26 cellular contexts compared by ENCODE assay signal in genomic region chr10:85597006-85597405, GRCh38.
"Had no signal": no experiment of that assay in that cellular context is flagged by ENCODE, and none has a peak within 500 bp of the region (broad histone marks: within the 10 kb centered on the region; RNA-seq: fewer than 3 reads in every experiment).

No MANE protein-coding gene starts in this region.

- H3K27ac Mint-ChIP-seq: nephron; stimulated activated naive B cell treated with anti-CD40 and anti-IgM and Interleukin-4, amounts not matched to agents 10 μg/mL and 1 μg/mL and 100 μg/mL, for 72 hours; stimulated activated naive CD8-positive, alpha-beta T cell treated with anti-CD3 and anti-CD28 coated beads, Interleukin-15, Interleukin-2, amounts not matched to agents 100 ng/mL and 50 ng/mL, for 24 hours had no signal

- ATAC-seq: foreskin keratinocyte; gastroesophageal sphincter; heart left ventricle; left cardiac atrium; left lung; naive thymus-derived CD4-positive, alpha-beta T cell; pancreas; right lobe of liver; stimulated activated naive B cell treated with anti-CD40 and anti-IgM and Interleukin-4, amounts not matched to agents 10 μg/mL and 1 μg/mL and 100 μg/mL, for 72 hours had no signal

- H3K4me3 ChIP-seq: dorsolateral prefrontal cortex, gastroesophageal sphincter, heart left ventricle, left lung, pancreas, right lobe of liver, thoracic aorta, tibial nerve, upper lobe of left lung had no signal

- H3K27ac ChIP-seq: epithelial cell of prostate, foreskin keratinocyte, gastroesophageal sphincter, heart left ventricle, left lung, pancreas, right lobe of liver, thoracic aorta, tibial nerve, upper lobe of left lung had no signal

- DNase-seq: dorsolateral prefrontal cortex; effector CD4-positive, alpha-beta T cell; foreskin keratinocyte; heart left ventricle; hippocampal formation; left cardiac atrium; left lung; mammary epithelial cell; mesendoderm; midbrain; naive thymus-derived CD4-positive, alpha-beta T cell; occipital lobe; pancreas; retina; right lobe of liver; small intestine; stimulated activated CD4-positive, alpha-beta T cell treated with anti-CD3 and anti-CD28 coated beads, Interleukin-15, amount 100 ng/mL, for 24 hours; stimulated activated CD4-positive, alpha-beta T cell treated with anti-CD3 and anti-CD28 coated beads, Interleukin-2, amount 100 ng/mL, for 48 hours; stimulated activated naive B cell treated with anti-CD40 and anti-IgM and Interleukin-4, amounts not matched to agents 10 μg/mL and 1 μg/mL and 100 μg/mL, for 72 hours; upper lobe of left lung had no signal

- H3K27me3 Mint-ChIP-seq: stimulated activated naive B cell treated with anti-CD40 and anti-IgM and Interleukin-4, amounts not matched to agents 10 μg/mL and 1 μg/mL and 100 μg/mL, for 72 hours; stimulated activated naive CD8-positive, alpha-beta T cell treated with anti-CD3 and anti-CD28 coated beads, Interleukin-15, Interleukin-2, amounts not matched to agents 100 ng/mL and 50 ng/mL, for 24 hours had no signal

- H3K36me3 ChIP-seq: gastroesophageal sphincter, heart left ventricle, left lung, pancreas, right lobe of liver, thoracic aorta, tibial nerve, upper lobe of left lung had no signal

- H3K4me1 Mint-ChIP-seq: stimulated activated naive B cell treated with anti-CD40 and anti-IgM and Interleukin-4, amounts not matched to agents 10 μg/mL and 1 μg/mL and 100 μg/mL, for 72 hours had no signal

- H3K9me3 ChIP-seq: gastroesophageal sphincter, heart left ventricle, left lung, pancreas, right lobe of liver, thoracic aorta, tibial nerve, upper lobe of left lung had no signal

- H3K4me3 Mint-ChIP-seq: naive thymus-derived CD4-positive, alpha-beta T cell; nephron; stimulated activated naive B cell treated with anti-CD40 and anti-IgM and Interleukin-4, amounts not matched to agents 10 μg/mL and 1 μg/mL and 100 μg/mL, for 72 hours; stimulated activated naive CD8-positive, alpha-beta T cell treated with anti-CD3 and anti-CD28 coated beads, Interleukin-15, Interleukin-2, amounts not matched to agents 100 ng/mL and 50 ng/mL, for 24 hours had no signal

- H3K27me3 ChIP-seq: dorsolateral prefrontal cortex, foreskin keratinocyte, gastroesophageal sphincter, heart left ventricle, left lung, pancreas, right lobe of liver, tibial nerve, upper lobe of left lung had no signal

- H3K36me3 Mint-ChIP-seq: naive thymus-derived CD4-positive, alpha-beta T cell; stimulated activated naive B cell treated with anti-CD40 and anti-IgM and Interleukin-4, amounts not matched to agents 10 μg/mL and 1 μg/mL and 100 μg/mL, for 72 hours had no signal

- H3K4me1 ChIP-seq: foreskin keratinocyte, gastroesophageal sphincter, heart left ventricle, left lung, pancreas, right lobe of liver, tibial nerve, upper lobe of left lung had no signal

- H3K9me3 Mint-ChIP-seq: nephron; stimulated activated naive B cell treated with anti-CD40 and anti-IgM and Interleukin-4, amounts not matched to agents 10 μg/mL and 1 μg/mL and 100 μg/mL, for 72 hours; stimulated activated naive CD8-positive, alpha-beta T cell treated with anti-CD3 and anti-CD28 coated beads, Interleukin-15, Interleukin-2, amounts not matched to agents 100 ng/mL and 50 ng/mL, for 24 hours had no signal
